21 cellular contexts compared by ENCODE assay signal in the genomic region with DNA sequence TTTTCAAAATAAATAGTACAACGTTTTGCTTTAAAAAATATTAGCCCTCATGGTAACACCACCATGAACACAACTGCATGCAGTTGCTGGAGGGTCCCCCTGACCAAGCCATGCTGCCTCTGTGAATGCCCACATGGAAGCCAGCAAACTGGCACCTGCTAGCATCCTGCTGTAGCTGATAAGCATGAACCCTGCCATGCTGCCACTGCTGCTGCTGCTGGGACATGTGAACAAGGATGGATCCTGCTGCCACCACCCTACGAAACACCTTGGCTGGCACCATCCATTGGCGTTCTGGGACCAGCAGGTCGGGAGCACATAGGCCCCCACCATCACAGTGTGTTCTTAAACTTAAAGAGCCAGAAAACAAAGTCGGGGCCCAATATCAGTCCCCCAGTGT.
"Had no signal": no experiment of that assay in that cellular context is flagged by ENCODE, and none has a peak within 500 bp of the region (broad histone marks: within the 10 kb centered on the region; RNA-seq: fewer than 3 reads in every experiment).

No MANE protein-coding gene starts in this region.

- DNase-seq: colonic mucosa; cortex of kidney; effector CD8-positive, alpha-beta T cell; effector memory CD8-positive, alpha-beta T cell; endodermal cell; foreskin keratinocyte; heart left ventricle; hypothalamus; immature natural killer cell; islet precursor cell; left cardiac atrium; left lung; left ventricle myocardium superior; lower lobe of right lung; mesenchymal stem cell; midbrain had no signal

- H3K36me3 Mint-ChIP-seq: immature natural killer cell had no signal

- H2AFZ ChIP-seq: hepatocyte had no signal

- H3K4me1 Mint-ChIP-seq: endodermal cell, immature natural killer cell had no signal

- H3K36me3 ChIP-seq: colonic mucosa, esophagus muscularis mucosa, gastroesophageal sphincter, heart left ventricle, left lung, lower lobe of right lung had no signal

- H3K4me1 ChIP-seq: colonic mucosa, esophagus muscularis mucosa, foreskin keratinocyte, gastroesophageal sphincter, heart left ventricle, left lung, lower lobe of right lung had no signal

- H3K9me3 Mint-ChIP-seq: dendritic cell treated with granulocyte-macrophage colony-stimulating factor and Interleukin-4, amounts not matched to agents 40 ng/mL and 50 ng/mL, for 4 days; effector memory CD8-positive, alpha-beta T cell had no signal

- H3K27ac ChIP-seq: colonic mucosa, epithelial cell of prostate, esophagus muscularis mucosa, foreskin keratinocyte, gastroesophageal sphincter, heart left ventricle, hepatocyte, left lung, lower lobe of right lung had no signal

- H3K9me3 ChIP-seq: colonic mucosa, gastroesophageal sphincter, lower lobe of right lung had no signal

- H3K27me3 Mint-ChIP-seq: dendritic cell treated with granulocyte-macrophage colony-stimulating factor and Interleukin-4, amounts not matched to agents 40 ng/mL and 50 ng/mL, for 4 days; effector memory CD8-positive, alpha-beta T cell had no signal

- ATAC-seq: effector memory CD8-positive, alpha-beta T cell; foreskin keratinocyte; gastroesophageal sphincter; heart left ventricle; left cardiac atrium; left lung; left ventricle myocardium superior; lower lobe of right lung had no signal

- H3K4me3 Mint-ChIP-seq: dendritic cell treated with granulocyte-macrophage colony-stimulating factor and Interleukin-4, amounts not matched to agents 40 ng/mL and 50 ng/mL, for 4 days; effector memory CD8-positive, alpha-beta T cell; endodermal cell; immature natural killer cell had no signal

- H3K4me3 ChIP-seq: colonic mucosa, esophagus muscularis mucosa, gastroesophageal sphincter, heart left ventricle, hepatocyte, left lung, lower lobe of right lung had no signal

- H3K4me2 ChIP-seq: hepatocyte had no signal

- H3K27ac Mint-ChIP-seq: dendritic cell treated with granulocyte-macrophage colony-stimulating factor and Interleukin-4, amounts not matched to agents 40 ng/mL and 50 ng/mL, for 4 days; effector memory CD8-positive, alpha-beta T cell; endodermal cell; immature natural killer cell had no signal

- H3K27me3 ChIP-seq: colonic mucosa, esophagus muscularis mucosa, foreskin keratinocyte, gastroesophageal sphincter, hepatocyte, left lung had no signal
